In genomic region chr3:121152573-121152972, GRCh38 we compare ENCODE assay signal across 13 cellular contexts.
DNase-seq lines count a peak whose midpoint lies in the region; ATAC-seq and TF ChIP-seq lines count a peak whose summit lies in the region.
"Had no signal": no experiment of that assay in that cellular context is flagged by ENCODE, and none has a peak within 500 bp of the region (broad histone marks: within the 10 kb centered on the region; RNA-seq: fewer than 3 reads in every experiment).

No MANE protein-coding gene starts in this region.

- intact Hi-C loops in MCF 10A (cut with micrococcal nuclease), result loop anchor here (1.0 kb wide), 1 partner anchor 591 kb away; no protein-coding TSS in a partner anchor
- intact Hi-C loops in breast epithelium (cut with DNase I; ENCODE audit: low total_unique reads), result no loop called here
- intact Hi-C loops in testis (cut with DNase I; ENCODE audit: low total_unique reads), result no loop called here

- H3K9me3 ChIP-seq in breast epithelium, result no peaks in the 10 kb centered on the region
- no peaks in the 10 kb centered on the region for H3K9me3 ChIP-seq in testis

- no peaks in the 10 kb centered on the region for H3K36me3 Mint-ChIP-seq in MCF 10A (ENCODE audit: insufficient read depth, unreplicated experiment)

- H3K27me3 ChIP-seq in breast epithelium (no peaks in the 10 kb centered on the region), testis (no peaks in the 10 kb centered on the region)

- no peak overlapping the region for H3K27ac Mint-ChIP-seq in MCF 10A (ENCODE audit: low read depth, unreplicated experiment)
- H3K27ac Mint-ChIP-seq: activated CD8-positive, alpha-beta T cell treated with anti-CD3 and anti-CD28 coated beads, Interleukin-2, amount 10 ng/mL, durations not matched to agents 7 days and 5 days had no signal

- no peaks in the 10 kb centered on the region for H3K27me3 Mint-ChIP-seq in MCF 10A (ENCODE audit: insufficient read depth, unreplicated experiment)

- H3K9me3 Mint-ChIP-seq in MCF 10A (ENCODE audit: unreplicated experiment), result no peaks in the 10 kb centered on the region

- no peak overlapping the region for H3K4me3 ChIP-seq in breast epithelium
- H3K4me3 ChIP-seq in choroid plexus epithelial cell (ENCODE audit: low read depth, low read length), result no peak overlapping the region
- no peak overlapping the region for H3K4me3 ChIP-seq in testis
- H3K4me3 ChIP-seq: lung had no signal

- H3K4me1 Mint-ChIP-seq in MCF 10A (ENCODE audit: insufficient read depth, unreplicated experiment), result peaks cover 8% of the 10 kb centered on the region

- DNase-seq in MCF 10A (ENCODE audit: unreplicated experiment), result peak; percentile 30
- DNase-seq in breast epithelium (ENCODE audit: low spot score in 2 of 2), result no peak
- peak; percentile 2 for DNase-seq in NCI-H524 treated with DMSO at 0.1 percent for 48 hours (lab: John Stamatoyannopoulos, UW)
- DNase-seq in choroid plexus epithelial cell (ENCODE audit: low read depth), result peak; percentile 5
- peak; percentile 14 for DNase-seq in testis
- no peak for DNase-seq in NK-92 (lab: John Stamatoyannopoulos, UW; ENCODE audit: unreplicated experiment)
- DNase-seq: activated CD8-positive, alpha-beta T cell treated with anti-CD3 and anti-CD28 coated beads, Interleukin-2, amount 10 ng/mL, durations not matched to agents 7 days and 5 days; foreskin fibroblast; IMR-90; Right ventricle myocardium superior had no signal

- no peak for TF ChIP-seq POLR2A in breast epithelium (IDR thresholded peaks at IDR 0.05)
- TF ChIP-seq POLR2A in testis (IDR thresholded peaks at IDR 0.05), result no peak

- CTCF ChIA-PET in MCF 10A (lab: Yijun Ruan, JAX), result interaction anchor here (0.7 kb wide), 2 partner anchors 12 to 587 kb away, joined by 3 to 4 read pairs; no protein-coding TSS in a partner anchor

- POLR2A ChIA-PET in MCF 10A (lab: Yijun Ruan, JAX), result interaction anchor here (0.6 kb wide), 2 partner anchors 74 to 206 kb away, joined by 3 to 6 read pairs; no protein-coding TSS in a partner anchor

- BruUV-seq in MCF 10A (replicated peaks; lab: Mats Ljungman, UMichigan), result no TSS peak

- no peaks in the 10 kb centered on the region for H3K4me1 ChIP-seq in breast epithelium
- H3K4me1 ChIP-seq in testis, result no peaks in the 10 kb centered on the region

- 66 to 73% methylated on average over 4 of the region's 4 CpGs for WGBS in testis, 2 donors

- ATAC-seq in HG02973 (IDR thresholded peaks at IDR 0.05; ENCODE audit: unreplicated experiment) (no peak), GM18870 (IDR thresholded peaks at IDR 0.05; ENCODE audit: unreplicated experiment) (no peak)
- ATAC-seq: activated CD8-positive, alpha-beta T cell treated with anti-CD3 and anti-CD28 coated beads, Interleukin-2, amount 10 ng/mL, durations not matched to agents 7 days and 5 days had no signal

- TF ChIP-seq CTCF in MCF 10A (IDR thresholded peaks at IDR 0.05; ENCODE audit: unreplicated experiment) (peak; percentile 26), breast epithelium (IDR thresholded peaks at IDR 0.05) (no peak), choroid plexus epithelial cell (conservative IDR thresholded peaks at IDR 0.05; ENCODE audit: low read depth, low read length) (peak; percentile 3), testis (IDR thresholded peaks at IDR 0.05) (no peak)

- no peak overlapping the region for H3K4me3 Mint-ChIP-seq in MCF 10A (ENCODE audit: unreplicated experiment)
- H3K4me3 Mint-ChIP-seq: activated CD8-positive, alpha-beta T cell treated with anti-CD3 and anti-CD28 coated beads, Interleukin-2, amount 10 ng/mL, durations not matched to agents 7 days and 5 days had no signal

- no peak overlapping the region for H3K27ac ChIP-seq in breast epithelium
- no peak overlapping the region for H3K27ac ChIP-seq in testis

- H3K36me3 ChIP-seq in breast epithelium (no peaks in the 10 kb centered on the region), testis (ENCODE audit: low read depth, missing control alignments) (no peaks in the 10 kb centered on the region)

Comparison
In these comparisons a context has a peak if more than half of its experiments do, and no peak if none do; other contexts are left out.
1. DNase-seq: peak in MCF 10A (single experiment), NCI-H524 treated with DMSO at 0.1 percent for 48 hours (single experiment), choroid plexus epithelial cell (single experiment) and testis (single experiment); none in breast epithelium (0 of 2) and NK-92 (single experiment).
2. CTCF ChIP-seq: peak in MCF 10A (single experiment) and choroid plexus epithelial cell (single experiment); none in breast epithelium (0 of 3) and testis (0 of 3).